ENCODE assay signal across 35 cellular contexts in genomic region chr6:7819641-7820040, GRCh38.
DNase-seq lines count a peak whose midpoint lies in the region; ATAC-seq, FAIRE-seq and TF ChIP-seq lines count a peak whose summit lies in the region.
"Had no signal": no experiment of that assay in that cellular context is flagged by ENCODE, and none has a peak within 500 bp of the region (broad histone marks: within the 10 kb centered on the region; RNA-seq: fewer than 3 reads in every experiment).

No MANE protein-coding gene starts in this region.

- FAIRE-seq in endothelial cell of umbilical vein (lab: Jason Lieb, UNC), result no peak
- FAIRE-seq: GM18507, keratinocyte had no signal

- no peak overlapping the region for H3K4me3 Mint-ChIP-seq in immature natural killer cell
- H3K4me3 Mint-ChIP-seq: activated CD8-positive, alpha-beta memory T cell treated with anti-CD3 and anti-CD28 coated beads, Interleukin-2, amount 10 ng/mL, durations not matched to agents 7 days and 5 days; activated naive CD8-positive, alpha-beta T cell treated with anti-CD3 and anti-CD28 coated beads, Interleukin-2, amount 10 ng/mL, durations not matched to agents 7 days and 5 days; IgD-negative memory B cell; mesothelial cell of epicardium; type B pancreatic cell; WTC11 had no signal

- POLR2A ChIA-PET in endothelial cell of umbilical vein (lab: Charles Lee), result no interaction called here

- no peaks in the 10 kb centered on the region for H3K4me1 Mint-ChIP-seq in immature natural killer cell
- H3K4me1 Mint-ChIP-seq: activated CD8-positive, alpha-beta memory T cell treated with anti-CD3 and anti-CD28 coated beads, Interleukin-2, amount 10 ng/mL, durations not matched to agents 7 days and 5 days; activated naive CD8-positive, alpha-beta T cell treated with anti-CD3 and anti-CD28 coated beads, Interleukin-2, amount 10 ng/mL, durations not matched to agents 7 days and 5 days; IgD-negative memory B cell; WTC11 had no signal

- no peak overlapping the region for H3K4me2 ChIP-seq in endothelial cell of umbilical vein (ENCODE audit: insufficient read depth, low read length)
- H3K4me2 ChIP-seq in osteoblast (ENCODE audit: insufficient read depth, low read length), result peak overlapping the region; percentile 24

- DNase-seq in EH (ENCODE audit: low read depth) (peak; percentile 67), HS-5 (ENCODE audit: low read depth) (peak; percentile 35), endothelial cell of umbilical vein (ENCODE audit: low read depth, low spot score) (no peak), osteoblast (ENCODE audit: insufficient read length, low spot score, missing footprints) (peak; percentile 89), immature natural killer cell (no peak), NCI-H1092 treated with DMSO at 0.1 percent for 48 hours (lab: John Stamatoyannopoulos, UW) (no peak)
- DNase-seq: activated CD8-positive, alpha-beta memory T cell treated with anti-CD3 and anti-CD28 coated beads, Interleukin-2, amount 10 ng/mL, durations not matched to agents 7 days and 5 days; activated gamma-delta T cell treated with Interleukin-2 at 50 U/mL for 16 hours; activated naive CD8-positive, alpha-beta T cell treated with anti-CD3 and anti-CD28 coated beads, Interleukin-2, amount 10 ng/mL, durations not matched to agents 7 days and 5 days; activated T-cell treated with anti-CD3 and anti-CD28 coated beads, Interleukin-2, amount 50 U/mL, for 48 hours; body of pancreas; Caco-2; cerebellar nuclear complex; DMS79; dorsolateral prefrontal cortex; glutamatergic neuron; NCI-H146; NCI-H345; NCI-H69; PC-3; sigmoid colon; stimulated activated CD4-positive, alpha-beta T cell treated with anti-CD3 and anti-CD28 coated beads, Interleukin-15, amount 100 ng/mL, for 24 hours; stimulated activated CD4-positive, alpha-beta T cell treated with anti-CD3 and anti-CD28 coated beads, Interleukin-4, amount 100 ng/mL, for 4 hours; substantia nigra had no signal

- H3K27me3 ChIP-seq in endothelial cell of umbilical vein (ENCODE audit: control insufficient read depth in 2 of 2, insufficient read depth in 2 of 2, low read length in 2 of 2), result no peaks in the 10 kb centered on the region
- H3K27me3 ChIP-seq in osteoblast (ENCODE audit: insufficient read depth, low read length), result no peaks in the 10 kb centered on the region
- H3K27me3 ChIP-seq: body of pancreas, sigmoid colon had no signal

- dilution Hi-C loops in endothelial cell of umbilical vein (cut with MboI; ENCODE audit: extremely low pct_ligation_motif_present, low sequenced_read_pairs), result no loop called here

- H3K9me3 ChIP-seq in endothelial cell of umbilical vein (replicated peaks; ENCODE audit: control insufficient read depth, insufficient read depth, low read length) (no peaks in the 10 kb centered on the region), osteoblast (ENCODE audit: low read depth, low read length) (no peaks in the 10 kb centered on the region)
- H3K9me3 ChIP-seq: body of pancreas, Caco-2, sigmoid colon had no signal

- H3K36me3 Mint-ChIP-seq in immature natural killer cell, result no peaks in the 10 kb centered on the region
- H3K36me3 Mint-ChIP-seq: activated CD8-positive, alpha-beta memory T cell treated with anti-CD3 and anti-CD28 coated beads, Interleukin-2, amount 10 ng/mL, durations not matched to agents 7 days and 5 days; activated naive CD8-positive, alpha-beta T cell treated with anti-CD3 and anti-CD28 coated beads, Interleukin-2, amount 10 ng/mL, durations not matched to agents 7 days and 5 days; mesothelial cell of epicardium; type B pancreatic cell; WTC11 had no signal

- H3K36me3 ChIP-seq in endothelial cell of umbilical vein (ENCODE audit: control insufficient read depth in 2 of 2, extremely low read depth in 1 of 2, insufficient read depth in 2 of 2, low read length in 2 of 2), result peaks cover 17 to 21% of the 10 kb centered on the region in 2 experiments
- H3K36me3 ChIP-seq in osteoblast (ENCODE audit: insufficient read depth, low read length), result no peaks in the 10 kb centered on the region
- H3K36me3 ChIP-seq: sigmoid colon had no signal

- H3K4me3 ChIP-seq in endothelial cell of umbilical vein (replicated peaks in 1 of 3; ENCODE audit: insufficient read depth in 1 of 3, low read depth in 1 of 3, low read length in 3 of 3), result no peak overlapping the region
- no peak overlapping the region for H3K4me3 ChIP-seq in osteoblast (ENCODE audit: insufficient read depth, low read length)
- H3K4me3 ChIP-seq: body of pancreas, dorsolateral prefrontal cortex, sigmoid colon had no signal

- CTCF ChIA-PET in endothelial cell of umbilical vein (lab: Charles Lee), result no interaction called here

- peaks cover 48% of the 10 kb centered on the region for H3K4me1 ChIP-seq in endothelial cell of umbilical vein (ENCODE audit: control insufficient read depth, extremely low read depth, insufficient read depth, low read length)
- peaks cover 25% of the 10 kb centered on the region for H3K4me1 ChIP-seq in osteoblast (ENCODE audit: insufficient read depth, low read length)
- H3K4me1 ChIP-seq: body of pancreas, Caco-2, sigmoid colon had no signal

- no peaks in the 10 kb centered on the region for H3K9me3 Mint-ChIP-seq in immature natural killer cell
- H3K9me3 Mint-ChIP-seq: activated naive CD8-positive, alpha-beta T cell treated with anti-CD3 and anti-CD28 coated beads, Interleukin-2, amount 10 ng/mL, durations not matched to agents 7 days and 5 days; type B pancreatic cell had no signal

- no peak overlapping the region for H2AFZ ChIP-seq in endothelial cell of umbilical vein (ENCODE audit: low read depth, low read length)
- H2AFZ ChIP-seq in osteoblast (ENCODE audit: low read length), result no peak overlapping the region

- TF ChIP-seq POLR2A in endothelial cell of umbilical vein (IDR thresholded peaks at IDR 0.05; ENCODE audit: low read depth, low read length), result no peak

- no TSS peak for BruUV-seq in endothelial cell of umbilical vein (replicated peaks; lab: Mats Ljungman, UMichigan)

- H3K79me2 ChIP-seq in endothelial cell of umbilical vein (ENCODE audit: control insufficient read depth, insufficient read depth, low read length) (peaks cover 97% of the 10 kb centered on the region), osteoblast (ENCODE audit: insufficient read depth, low read length) (no peaks in the 10 kb centered on the region)

- no peak overlapping the region for H3K9ac ChIP-seq in endothelial cell of umbilical vein (replicated peaks; ENCODE audit: extremely low read depth, insufficient read depth, low read length)

- TF ChIP-seq CTCF in endothelial cell of umbilical vein (IDR thresholded peaks at IDR 0.05; ENCODE audit: extremely low read depth in 1 of 2, insufficient read depth in 1 of 2, low read depth in 1 of 2, low read length in 2 of 2) (no peak), osteoblast (IDR thresholded peaks at IDR 0.05; ENCODE audit: extremely low read depth, low read depth, low read length) (no peak)

- H3K27ac ChIP-seq in endothelial cell of umbilical vein (ENCODE audit: insufficient read depth, low read depth, low read length) (peak overlapping the region; percentile 37), osteoblast (ENCODE audit: low read depth, low read length) (peak overlapping the region; percentile 38)
- H3K27ac ChIP-seq: body of pancreas, C4-2B, dorsolateral prefrontal cortex had no signal

- H3K27me3 Mint-ChIP-seq in immature natural killer cell (ENCODE audit: low read depth in 3 of 3), result peaks cover 0 to 6% (median 3%) of the 10 kb centered on the region in 3 donors

- no peak for ATAC-seq in GM19452 (IDR thresholded peaks at IDR 0.05; ENCODE audit: unreplicated experiment)
- no peak for ATAC-seq in HG02973 (IDR thresholded peaks at IDR 0.05; ENCODE audit: unreplicated experiment)
- ATAC-seq: activated CD8-positive, alpha-beta memory T cell treated with anti-CD3 and anti-CD28 coated beads, Interleukin-2, amount 10 ng/mL, durations not matched to agents 7 days and 5 days; body of pancreas; HCT116; PC-3; WTC11 had no signal

- no peak overlapping the region for H3K27ac Mint-ChIP-seq in immature natural killer cell
- H3K27ac Mint-ChIP-seq: activated CD8-positive, alpha-beta memory T cell treated with anti-CD3 and anti-CD28 coated beads, Interleukin-2, amount 10 ng/mL, durations not matched to agents 7 days and 5 days; activated naive CD8-positive, alpha-beta T cell treated with anti-CD3 and anti-CD28 coated beads, Interleukin-2, amount 10 ng/mL, durations not matched to agents 7 days and 5 days; mesothelial cell of epicardium; progenitor cell of endocrine pancreas; type B pancreatic cell; WTC11 had no signal

- H4K20me1 ChIP-seq in endothelial cell of umbilical vein (replicated peaks; ENCODE audit: control insufficient read depth, extremely low read depth, insufficient read depth, low read length) (peaks cover 26% of the 10 kb centered on the region), osteoblast (ENCODE audit: insufficient read depth, low read length) (no peaks in the 10 kb centered on the region)

- intact Hi-C loops in endothelial cell of umbilical vein (cut with micrococcal nuclease), result no loop called here

- no peaks in the 10 kb centered on the region for H3K9me1 ChIP-seq in endothelial cell of umbilical vein (replicated peaks; ENCODE audit: control insufficient read depth, extremely low read depth, insufficient read depth, low read length)

TF ChIP-seq in endothelial cell of umbilical vein, 7 proteins besides CTCF, POLR2A, EP300 and RAD21:
- TF ChIP-seq EZH2 (IDR thresholded peaks at IDR 0.05; ENCODE audit: borderline replicate concordance, low read depth, low read length, severe bottlenecking) (no peak), GATA2 (IDR thresholded peaks at IDR 0.05; ENCODE audit: insufficient read depth, insufficient read length, low read depth, low read length) (no peak), MYC (IDR thresholded peaks at IDR 0.05; ENCODE audit: low read depth, low read length) (no peak), MAX (IDR thresholded peaks at IDR 0.05; ENCODE audit: insufficient read depth, insufficient read length) (no peak), POLR2AphosphoS5 (IDR thresholded peaks at IDR 0.05; ENCODE audit: insufficient read depth, low read depth, low read length) (no peak), FOS (IDR thresholded peaks at IDR 0.05; ENCODE audit: borderline replicate concordance, insufficient read depth, low read length) (no peak), JUN (IDR thresholded peaks at IDR 0.05; ENCODE audit: borderline replicate concordance, insufficient read depth, insufficient read length, low read depth) (no peak)
TF ChIP-seq in endothelial cell of umbilical vein: peak in this region for 0.

Comparison
In these comparisons a context has a peak if more than half of its experiments do, and no peak if none do; other contexts are left out.
1. DNase-seq: peak in EH (single experiment), HS-5 (single experiment) and osteoblast (single experiment); none in endothelial cell of umbilical vein (single experiment), immature natural killer cell (0 of 3) and NCI-H1092 treated with DMSO at 0.1 percent for 48 hours (single experiment).